9 cellular contexts compared by ENCODE assay signal in genomic region chr11:102592634-102593581, GRCh38. TPM values are rescaled to one million over a fixed set of nuclear protein-coding genes. Genes with fewer than 3 reads are reported as not detected.
DNase-seq lines count a peak whose midpoint lies in the region; ATAC-seq and TF ChIP-seq lines count a peak whose summit lies in the region.
"Had no signal": no experiment of that assay in that cellular context is flagged by ENCODE, and none has a peak within 500 bp of the region (broad histone marks: within the 10 kb centered on the region; RNA-seq: fewer than 3 reads in every experiment).

No MANE protein-coding gene starts in this region.

- H3K4me3 ChIP-seq in colonic mucosa (no peak overlapping the region), smooth muscle cell (no peak overlapping the region)
- no peak overlapping the region for H3K4me3 ChIP-seq in naive thymus-derived CD4-positive, alpha-beta T cell (ENCODE audit: low read length)

- peaks cover 0 to 7% (median 3%) of the 10 kb centered on the region in 5 donors for H3K36me3 Mint-ChIP-seq in naive thymus-derived CD4-positive, alpha-beta T cell

- no peak overlapping the region for H3K27ac Mint-ChIP-seq in naive thymus-derived CD4-positive, alpha-beta T cell

- H3K27ac ChIP-seq in colonic mucosa, result no peak overlapping the region
- no peak overlapping the region for H3K27ac ChIP-seq in smooth muscle cell (ENCODE audit: low read depth)
- no peak overlapping the region for H3K27ac ChIP-seq in naive thymus-derived CD4-positive, alpha-beta T cell (ENCODE audit: low read depth, low read length)

- H3K27me3 Mint-ChIP-seq in naive thymus-derived CD4-positive, alpha-beta T cell, result no peaks in the 10 kb centered on the region

- no peak overlapping the region for H3K4me3 Mint-ChIP-seq in naive thymus-derived CD4-positive, alpha-beta T cell

- H3K9me3 Mint-ChIP-seq in naive thymus-derived CD4-positive, alpha-beta T cell, result peaks cover 0 to 12% (median 7%) of the 10 kb centered on the region in 11 donors

- H3K27me3 ChIP-seq in colonic mucosa, result no peaks in the 10 kb centered on the region
- no peaks in the 10 kb centered on the region for H3K27me3 ChIP-seq in smooth muscle cell (ENCODE audit: low read depth)
- H3K27me3 ChIP-seq in naive thymus-derived CD4-positive, alpha-beta T cell (ENCODE audit: control insufficient read depth in 2 of 2, insufficient read depth in 2 of 2, low read length in 2 of 2), result no peaks in the 10 kb centered on the region

- DNase-seq in SIG-M5 treated with dmso at 0.1 percent for 504 hours (lab: John Stamatoyannopoulos, UW; ENCODE audit: unreplicated experiment) (peak; percentile 37), SIG-M5 (lab: John Stamatoyannopoulos, UW) (no peak), M059J (ENCODE audit: low read depth) (peak; percentile 42), colonic mucosa (no peak), smooth muscle cell (lab: John Stamatoyannopoulos, UW; ENCODE audit: unreplicated experiment) (no peak), DMS114 treated with DMSO at 0.1 percent for 48 hours (lab: John Stamatoyannopoulos, UW; ENCODE audit: unreplicated experiment) (no peak)
- DNase-seq in naive thymus-derived CD4-positive, alpha-beta T cell, result no peak

- H3K4me1 ChIP-seq in colonic mucosa, result no peaks in the 10 kb centered on the region
- no peaks in the 10 kb centered on the region for H3K4me1 ChIP-seq in smooth muscle cell (ENCODE audit: low read depth)
- no peaks in the 10 kb centered on the region for H3K4me1 ChIP-seq in naive thymus-derived CD4-positive, alpha-beta T cell (ENCODE audit: control insufficient read depth in 2 of 2, insufficient read depth in 2 of 2, low read length in 2 of 2)

- CTCF ChIA-PET in naive thymus-derived CD4-positive, alpha-beta T cell (lab: Charles Lee), result interaction anchor here (0.6 kb wide), 1 partner anchor 203 kb away, joined by 5 read pairs; no protein-coding TSS in a partner anchor

- H3K36me3 ChIP-seq in colonic mucosa (no peaks in the 10 kb centered on the region), smooth muscle cell (ENCODE audit: low read depth) (no peaks in the 10 kb centered on the region)
- H3K36me3 ChIP-seq in naive thymus-derived CD4-positive, alpha-beta T cell (ENCODE audit: control insufficient read depth in 2 of 3, insufficient read depth in 3 of 3, low read length in 3 of 3), result no peaks in the 10 kb centered on the region

- H3K79me2 ChIP-seq in smooth muscle cell (ENCODE audit: low read depth), result no peaks in the 10 kb centered on the region

- peaks cover 0 to 23% (median 0%) of the 10 kb centered on the region in 7 donors for H3K4me1 Mint-ChIP-seq in naive thymus-derived CD4-positive, alpha-beta T cell

- no peaks in the 10 kb centered on the region for H3F3A ChIP-seq in smooth muscle cell (ENCODE audit: low read depth)

- POLR2A ChIA-PET in naive thymus-derived CD4-positive, alpha-beta T cell (lab: Charles Lee), result no interaction called here

- TF ChIP-seq CTCF in colonic mucosa (IDR thresholded peaks at IDR 0.05) (peak; percentile 66), smooth muscle cell (IDR thresholded peaks at IDR 0.05; ENCODE audit: borderline replicate concordance, insufficient read depth, poor library complexity, severe bottlenecking) (peak; percentile 38)

- H3K9ac ChIP-seq in colonic mucosa (ENCODE audit: low read depth in 2 of 2, low read length in 2 of 2) (no peak overlapping the region), smooth muscle cell (ENCODE audit: low read depth) (no peak overlapping the region)

- no peak overlapping the region for H3K4me2 ChIP-seq in smooth muscle cell

- H4K20me1 ChIP-seq in smooth muscle cell (ENCODE audit: low read depth), result no peaks in the 10 kb centered on the region

- peak overlapping the region; percentile 14 for H2AFZ ChIP-seq in smooth muscle cell (ENCODE audit: low read depth)

- 83% methylated on average over 11 of the region's 11 CpGs for WGBS in smooth muscle cell (ENCODE audit: low lambda C conversion rate)

- intact Hi-C loops in colonic mucosa (cut with DNase I), result loop anchor here (10.0 kb wide), 1 partner anchor 72 kb away; no protein-coding TSS in a partner anchor
- intact Hi-C loops in naive thymus-derived CD4-positive, alpha-beta T cell (cut with micrococcal nuclease), result no loop called here

- H3K9me3 ChIP-seq in colonic mucosa (no peaks in the 10 kb centered on the region), smooth muscle cell (replicated peaks; ENCODE audit: low read depth) (no peaks in the 10 kb centered on the region)
- H3K9me3 ChIP-seq in naive thymus-derived CD4-positive, alpha-beta T cell (ENCODE audit: control insufficient read depth in 2 of 3, low read length in 3 of 3), result no peaks in the 10 kb centered on the region

- no peak for ATAC-seq in naive thymus-derived CD4-positive, alpha-beta T cell
- no peak for ATAC-seq in GM18498 (IDR thresholded peaks at IDR 0.05; ENCODE audit: unreplicated experiment)

RNA-seq across cellular contexts. Expression of gene MMP20, which starts 32.2 kb away (rescaled TPM):
- not detected in 2 replicates for total RNA-seq in M059J (2014; rRNA removed; shearing (Covaris generic))
- not detected for total RNA-seq in colonic mucosa
- 0.49 TPM in 1 of 2 replicates, not detected in the other for total RNA-seq in smooth muscle cell
- 0.46 and 0.87 TPM in 2 replicates for polyA plus RNA-seq in smooth muscle cell
- not detected for total RNA-seq in naive thymus-derived CD4-positive, alpha-beta T cell
- not detected for polyA plus RNA-seq in naive thymus-derived CD4-positive, alpha-beta T cell
- total RNA-seq: T-helper 2 cell treated with Interferon-gamma antibody and Interleukin-4, amounts not matched to agents 100 ng/mL and 5 ng/mL, for 36 hours had no signal

Comparison
In these comparisons a context has a peak if more than half of its experiments do, and no peak if none do; other contexts are left out.
1. DNase-seq: peak in SIG-M5 treated with dmso at 0.1 percent for 504 hours (single experiment) and M059J (single experiment); none in SIG-M5 (single experiment), colonic mucosa (single experiment), smooth muscle cell (single experiment), naive thymus-derived CD4-positive, alpha-beta T cell (0 of 9) and DMS114 treated with DMSO at 0.1 percent for 48 hours (single experiment).